ENCODE assay signal across 10 cellular contexts in the genomic region with DNA sequence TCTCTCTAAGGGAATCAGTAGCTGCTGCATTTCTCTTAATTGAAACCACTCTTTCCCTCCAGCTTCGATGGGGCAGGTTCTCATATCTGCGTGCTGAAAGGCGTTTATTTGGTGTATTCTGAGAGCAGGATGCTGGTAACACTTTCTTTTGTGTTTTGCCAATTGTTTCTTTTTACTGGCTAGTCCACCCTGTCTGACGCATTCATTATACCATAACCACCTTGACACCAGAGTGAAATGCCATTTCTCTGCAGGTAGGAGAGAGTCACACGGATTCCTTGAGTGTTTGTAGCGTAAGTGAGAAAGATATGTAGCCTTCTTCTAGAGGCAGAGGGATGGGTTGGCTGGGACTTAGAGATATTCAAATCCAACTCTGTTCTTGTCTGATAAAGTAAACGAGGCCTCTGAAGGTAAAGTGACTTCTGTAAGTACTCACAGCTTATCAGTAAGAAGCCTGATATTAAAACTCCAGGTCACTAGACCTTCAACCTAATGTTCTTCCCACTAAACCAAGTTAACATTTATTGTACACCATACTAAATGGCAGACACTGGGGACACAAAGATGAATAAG. TPM values are rescaled to one million over a fixed set of nuclear protein-coding genes. Genes with fewer than 3 reads are reported as not detected.
DNase-seq lines count a peak whose midpoint lies in the region; ATAC-seq and TF ChIP-seq lines count a peak whose summit lies in the region.
"Had no signal": no experiment of that assay in that cellular context is flagged by ENCODE, and none has a peak within 500 bp of the region (broad histone marks: within the 10 kb centered on the region; RNA-seq: fewer than 3 reads in every experiment).

No MANE protein-coding gene starts in this region.

- no peak overlapping the region for H2BK12ac ChIP-seq in trophoblast cell (ENCODE audit: low read length)

- H3K4me1 ChIP-seq in CD8-positive, alpha-beta memory T cell (ENCODE audit: insufficient read depth, low read length), result peaks cover 99% of the 10 kb centered on the region
- H3K4me1 ChIP-seq in trophoblast cell (ENCODE audit: control insufficient read depth in 1 of 2, insufficient read depth in 2 of 2, low read length in 2 of 2), result peaks cover 0 to 9% of the 10 kb centered on the region in 2 experiments
- H3K4me1 ChIP-seq in endodermal cell (ENCODE audit: control insufficient read depth, insufficient read depth, low read length), result peaks cover 21% of the 10 kb centered on the region

- CTCF ChIA-PET in CD8-positive, alpha-beta memory T cell (lab: Charles Lee), result interaction anchor here (0.7 to 9.6 kb wide), 5 partner anchors 10 to 161 kb away, joined by 3 to 111 read pairs (median 3); no protein-coding TSS in a partner anchor
- CTCF ChIA-PET in RWPE1 (lab: Yijun Ruan, JAX), result no interaction called here

- peaks cover 0 to 85% (median 18%) of the 10 kb centered on the region in 3 donors for H3K36me3 Mint-ChIP-seq in CD8-positive, alpha-beta memory T cell
- H3K36me3 Mint-ChIP-seq in endodermal cell (ENCODE audit: low read depth), result no peaks in the 10 kb centered on the region

- H2BK5ac ChIP-seq in trophoblast cell (ENCODE audit: low read depth, low read length, poor library complexity), result no peak overlapping the region

- peak overlapping the region; percentile 95 to 100 (median 100) for H3K27ac Mint-ChIP-seq in CD8-positive, alpha-beta memory T cell
- no peak overlapping the region for H3K27ac Mint-ChIP-seq in endodermal cell

- H2BK120ac ChIP-seq in trophoblast cell (ENCODE audit: insufficient read depth, low read length, poor library complexity), result no peak overlapping the region

- no peaks in the 10 kb centered on the region for H3K36me3 ChIP-seq in CD8-positive, alpha-beta memory T cell (ENCODE audit: insufficient read depth, low read length)
- H3K36me3 ChIP-seq in trophoblast cell (ENCODE audit: control insufficient read depth in 1 of 2, insufficient read depth in 2 of 2, low read length in 2 of 2) (no peaks in the 10 kb centered on the region), endodermal cell (ENCODE audit: control insufficient read depth, insufficient read depth, low read length) (no peaks in the 10 kb centered on the region)

- H3K27me3 ChIP-seq in CD8-positive, alpha-beta memory T cell (ENCODE audit: insufficient read depth, low read length, poor library complexity, severe bottlenecking), result no peaks in the 10 kb centered on the region
- H3K27me3 ChIP-seq in trophoblast cell (ENCODE audit: insufficient read depth, low read length), result no peaks in the 10 kb centered on the region
- H3K27me3 ChIP-seq in endodermal cell (ENCODE audit: control insufficient read depth, insufficient read depth, low read length, poor library complexity, severe bottlenecking), result peaks cover 15% of the 10 kb centered on the region
- H3K27me3 ChIP-seq: foreskin keratinocyte had no signal

- no peak overlapping the region for H3K4ac ChIP-seq in trophoblast cell (ENCODE audit: low read depth, low read length)

- H3K9ac ChIP-seq in trophoblast cell (ENCODE audit: low read length) (no peak overlapping the region), endodermal cell (ENCODE audit: extremely low read depth, low read length, poor library complexity, severe bottlenecking) (no peak overlapping the region)

- no peak overlapping the region for H2AFZ ChIP-seq in trophoblast cell (ENCODE audit: insufficient read depth, low read length, poor library complexity)

- H3K9me3 Mint-ChIP-seq in CD8-positive, alpha-beta memory T cell, result no peaks in the 10 kb centered on the region
- H3K9me3 Mint-ChIP-seq in endodermal cell, result no peaks in the 10 kb centered on the region

- no peak overlapping the region for H3K4me2 ChIP-seq in trophoblast cell (ENCODE audit: low read length)

- DNase-seq in CD8-positive, alpha-beta memory T cell, result peak in 2 of 5 donors; percentile 69 to 74
- DNase-seq in RWPE1 (ENCODE audit: low spot score) (no peak), trophoblast cell (peak; percentile 68 to 88), endodermal cell (no peak), NCI-H2107 treated with DMSO at 0.1 percent for 48 hours (lab: John Stamatoyannopoulos, UW; ENCODE audit: unreplicated experiment) (no peak), T1000 (lab: John Stamatoyannopoulos, UW) (no peak)
- peak; percentile 60 for DNase-seq in central memory CD4-positive, alpha-beta T cell
- DNase-seq: foreskin keratinocyte, NCI-H187 treated with DMSO at 0.1 percent for 48 hours had no signal

- H4K91ac ChIP-seq in trophoblast cell (ENCODE audit: low read depth, low read length), result no peak overlapping the region

- H3K18ac ChIP-seq in trophoblast cell (ENCODE audit: low read length), result no peak overlapping the region

- H2AK5ac ChIP-seq in trophoblast cell (ENCODE audit: low read length), result no peak overlapping the region

- H3K79me1 ChIP-seq in trophoblast cell (ENCODE audit: low read length), result no peaks in the 10 kb centered on the region

- TF ChIP-seq CTCF in RWPE1 (conservative IDR thresholded peaks at IDR 0.05; ENCODE audit: low read depth) (no peak), endodermal cell (conservative IDR thresholded peaks at IDR 0.05) (no peak)

- H3K4me3 Mint-ChIP-seq in CD8-positive, alpha-beta memory T cell, result peak overlapping the region; percentile 27 to 63 (median 54)
- H3K4me3 Mint-ChIP-seq in endodermal cell, result no peak overlapping the region

- peak overlapping the region; percentile 4 for H3K4me3 ChIP-seq in CD8-positive, alpha-beta memory T cell (ENCODE audit: low read length)
- H3K4me3 ChIP-seq in trophoblast cell (ENCODE audit: low read depth, low read length) (no peak overlapping the region), endodermal cell (ENCODE audit: low read length) (no peak overlapping the region)

- no peak overlapping the region for H4K8ac ChIP-seq in trophoblast cell (ENCODE audit: low read depth, low read length)

- peak overlapping the region; percentile 14 for H3K27ac ChIP-seq in CD8-positive, alpha-beta memory T cell (ENCODE audit: low read depth, low read length)
- H3K27ac ChIP-seq in RWPE1 (peak overlapping the region; percentile 68), trophoblast cell (ENCODE audit: low read depth, low read length) (no peak overlapping the region), endodermal cell (ENCODE audit: low read depth, low read length) (no peak overlapping the region)

- H3K9me3 ChIP-seq in CD8-positive, alpha-beta memory T cell (ENCODE audit: low read length), result no peaks in the 10 kb centered on the region
- H3K9me3 ChIP-seq in trophoblast cell (ENCODE audit: insufficient read depth, low read depth, low read length) (no peaks in the 10 kb centered on the region), endodermal cell (ENCODE audit: control insufficient read depth, low read length) (no peaks in the 10 kb centered on the region)

- peaks cover 98 to 100% (median 100%) of the 10 kb centered on the region in 3 donors for H3K4me1 Mint-ChIP-seq in CD8-positive, alpha-beta memory T cell
- peaks cover 46% of the 10 kb centered on the region for H3K4me1 Mint-ChIP-seq in endodermal cell

- H3K23ac ChIP-seq in trophoblast cell (ENCODE audit: low read length), result no peak overlapping the region

- WGBS in trophoblast cell (ENCODE audit: extremely low coverage, insufficient coverage, insufficient read length), result no CpG with 5 or more reads among the region's 7 CpGs
- WGBS in endodermal cell (ENCODE audit: insufficient coverage in 1 of 2, insufficient read length in 1 of 2), 2 experiments, result 71 to 87% methylated on average over 5 to 6 of the region's 7 CpGs

- no peak for ATAC-seq in GM19397 (IDR thresholded peaks at IDR 0.05; ENCODE audit: unreplicated experiment)
- ATAC-seq: foreskin keratinocyte had no signal

- no peak overlapping the region for H3K14ac ChIP-seq in trophoblast cell (ENCODE audit: low read length)

- H3K27me3 Mint-ChIP-seq in CD8-positive, alpha-beta memory T cell, result no peaks in the 10 kb centered on the region
- peaks cover 52% of the 10 kb centered on the region for H3K27me3 Mint-ChIP-seq in endodermal cell (ENCODE audit: insufficient read depth)

- no peaks in the 10 kb centered on the region for H3K79me2 ChIP-seq in trophoblast cell (ENCODE audit: control insufficient read depth, insufficient read depth, low read length, poor library complexity)

- POLR2A ChIA-PET in CD8-positive, alpha-beta memory T cell (lab: Charles Lee), result interaction anchor here (0.6 to 0.9 kb wide), 3 partner anchors 20 to 96 kb away, joined by 3 to 4 read pairs (median 4); no protein-coding TSS in a partner anchor
- POLR2A ChIA-PET in RWPE1 (lab: Yijun Ruan, JAX; ENCODE audit: low non-redundant PET), result no interaction called here

- no peak overlapping the region for H4K12ac ChIP-seq in trophoblast cell (ENCODE audit: low read depth, low read length)

RNA-seq across cellular contexts. Expression of gene CD44, which starts 21.4 kb away (rescaled TPM):
- 100 to 1,000 TPM; 510 to 534 TPM for total RNA-seq in CD8-positive, alpha-beta memory T cell
- 338 TPM for polyA plus RNA-seq in CD8-positive, alpha-beta memory T cell
- polyA plus RNA-seq in trophoblast cell (2013), result 15.1 and 16.7 TPM in 2 replicates
- total RNA-seq in endodermal cell, result 1 to 10 TPM; 1.2 to 4.6 TPM
- 5.6 TPM for polyA plus RNA-seq in endodermal cell (2013, experiment 1 of 2)
- polyA plus RNA-seq in endodermal cell (2013, experiment 2 of 2), result 8.0 TPM

Comparison
In these comparisons a context has a peak if more than half of its experiments do, and no peak if none do; other contexts are left out.
1. DNase-seq: peak in central memory CD4-positive, alpha-beta T cell (single experiment) and trophoblast cell (2 of 2); none in RWPE1 (single experiment), endodermal cell (single experiment), NCI-H2107 treated with DMSO at 0.1 percent for 48 hours (single experiment) and T1000 (single experiment).
2. H3K27ac ChIP-seq: peak in CD8-positive, alpha-beta memory T cell (single experiment) and RWPE1 (single experiment); none in trophoblast cell (single experiment) and endodermal cell (single experiment).
3. RNA of gene CD44, which starts 21.4 kb away (total RNA-seq): 510 to 534 TPM in CD8-positive, alpha-beta memory T cell; 1.2 to 4.6 TPM in endodermal cell; every median in the first group is over 10 times any median in the second.